8 cellular contexts compared by ENCODE assay signal in the genomic region with DNA sequence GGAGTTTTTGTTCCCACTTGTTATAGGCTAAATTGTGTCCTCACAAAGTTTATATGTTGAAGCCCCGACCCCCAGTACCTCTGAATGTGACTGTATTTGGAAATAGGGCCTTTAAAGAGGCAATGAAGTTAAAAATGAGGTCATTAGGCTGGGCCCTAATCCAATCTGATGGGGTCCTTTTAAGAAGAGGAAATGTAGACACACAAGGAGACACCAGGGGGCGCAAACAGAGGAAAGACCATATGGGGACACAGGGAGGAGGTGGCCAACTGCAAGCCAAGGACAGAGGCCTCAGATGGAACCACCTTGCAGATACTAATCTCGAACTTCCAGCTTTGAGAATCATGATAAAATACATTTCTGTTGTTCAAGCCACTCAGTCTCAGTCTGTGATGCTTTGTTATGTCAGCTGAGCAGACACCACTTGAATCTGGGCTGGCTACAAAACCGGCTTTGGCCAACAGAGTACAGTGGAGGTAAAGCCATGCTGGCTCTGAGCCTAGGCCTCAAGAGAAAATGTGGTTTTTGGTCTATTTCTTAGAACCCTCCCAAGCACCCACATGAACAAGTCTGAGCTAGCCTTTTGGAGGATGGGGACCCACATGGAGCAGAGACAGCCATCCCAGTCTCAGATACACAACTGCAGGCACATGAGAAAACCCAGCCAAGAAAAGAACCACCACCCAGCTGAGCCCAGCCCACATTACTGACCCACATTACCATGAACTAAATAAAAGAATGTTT. TPM values are rescaled to one million over a fixed set of nuclear protein-coding genes. Genes with fewer than 3 reads are reported as not detected.
DNase-seq lines count a peak whose midpoint lies in the region; ATAC-seq and TF ChIP-seq lines count a peak whose summit lies in the region.
"Not testable (repeated sequence)": the region's sequence is repeated elsewhere in the genome, so short reads cannot be mapped to it uniquely, and the experiment has no call there.

No MANE protein-coding gene starts in this region.

- H3K27ac ChIP-seq in foreskin keratinocyte: not testable (repeated sequence)

- not testable (repeated sequence) for H3K27me3 ChIP-seq in foreskin keratinocyte

- DNase-seq in DMS53 (lab: John Stamatoyannopoulos, UW) (peak; percentile 75), NCI-H510A treated with DMSO at 0.1 percent for 48 hours (lab: John Stamatoyannopoulos, UW) (peak; percentile 84), T follicular helper cell (ENCODE audit: low read depth) (peak; percentile 4), foreskin keratinocyte (peak in 1 of 2 donors; percentile 14), nephron progenitor cell (peak; percentile 62)
- peak; percentile 58 for DNase-seq in Jurkat, Clone E6-1 (ENCODE audit: low read depth, low spot score)
- peak; percentile 19 for DNase-seq in activated naive CD4-positive, alpha-beta T cell treated with anti-CD3 and anti-CD28 coated beads, Interleukin-2, amount 50 U/mL, for 16 hours
- DNase-seq in stimulated activated naive CD8-positive, alpha-beta T cell treated with anti-CD3 and anti-CD28 coated beads, Interleukin-15, amount 100 ng/mL, for 72 hours: peak; percentile 33 to 39

- ATAC-seq in foreskin keratinocyte: peak; percentile 48
- ATAC-seq in stimulated activated naive CD8-positive, alpha-beta T cell treated with anti-CD3 and anti-CD28 coated beads, Interleukin-15, amount 100 ng/mL, for 72 hours: peak; percentile 73

- not testable (repeated sequence) for H3K4me3 ChIP-seq in Jurkat, Clone E6-1 (ENCODE audit: low read length)

- H3K36me3 Mint-ChIP-seq in nephron progenitor cell (ENCODE audit: low read depth): not testable (repeated sequence)

- not testable (repeated sequence) for H3K4me1 Mint-ChIP-seq in nephron progenitor cell; stimulated activated naive CD8-positive, alpha-beta T cell treated with anti-CD3 and anti-CD28 coated beads, Interleukin-15, amount 100 ng/mL, for 72 hours

- not testable (repeated sequence) for H3K27ac Mint-ChIP-seq in nephron progenitor cell; stimulated activated naive CD8-positive, alpha-beta T cell treated with anti-CD3 and anti-CD28 coated beads, Interleukin-15, amount 100 ng/mL, for 72 hours

- not testable (repeated sequence) for H3K27me3 Mint-ChIP-seq in nephron progenitor cell (ENCODE audit: low read depth, poor library complexity); stimulated activated naive CD8-positive, alpha-beta T cell treated with anti-CD3 and anti-CD28 coated beads, Interleukin-15, amount 100 ng/mL, for 72 hours

- not testable (repeated sequence) for H3K4me1 ChIP-seq in foreskin keratinocyte

- TF ChIP-seq CTCF in foreskin keratinocyte (conservative IDR thresholded peaks at IDR 0.05) (peak; percentile 62), nephron progenitor cell (IDR thresholded peaks at IDR 0.05) (peak; percentile 30)

- H3K4me3 Mint-ChIP-seq in nephron progenitor cell; stimulated activated naive CD8-positive, alpha-beta T cell treated with anti-CD3 and anti-CD28 coated beads, Interleukin-15, amount 100 ng/mL, for 72 hours: not testable (repeated sequence)

- not testable (repeated sequence) for H3K9me3 Mint-ChIP-seq in nephron progenitor cell; stimulated activated naive CD8-positive, alpha-beta T cell treated with anti-CD3 and anti-CD28 coated beads, Interleukin-15, amount 100 ng/mL, for 72 hours

RNA-seq across cellular contexts. Expression of gene ABCC6, which starts 20.7 kb away (rescaled TPM):
- polyA plus RNA-seq in Jurkat, Clone E6-1 (2012; ENCODE audit: insufficient read depth, insufficient read length): not detected
- total RNA-seq in foreskin keratinocyte: not detected in 2 replicates
- 0.06 TPM in 1 of 2 replicates, not detected in the other for polyA plus RNA-seq in foreskin keratinocyte

RNA-seq across cellular contexts. Expression of gene NOMO3, which starts 29.8 kb away (rescaled TPM):
- 19.3 TPM for polyA plus RNA-seq in Jurkat, Clone E6-1 (2012; ENCODE audit: insufficient read depth, insufficient read length)
- total RNA-seq in foreskin keratinocyte: 29.6 and 31.0 TPM in 2 replicates
- polyA plus RNA-seq in foreskin keratinocyte: 6.4 and 9.1 TPM in 2 replicates
